Comparison of ENCODE assay signal across 8 cellular contexts in genomic region chr20:10501377-10501776, GRCh38.
DNase-seq lines count a peak whose midpoint lies in the region; ATAC-seq and TF ChIP-seq lines count a peak whose summit lies in the region.

No MANE protein-coding gene starts in this region.

- H3K4me3 Mint-ChIP-seq in naive thymus-derived CD8-positive, alpha-beta T cell = peak overlapping the region; percentile 59 to 94 (median 90)
- no peak overlapping the region for H3K4me3 Mint-ChIP-seq in progenitor cell of endocrine pancreas (ENCODE audit: low read depth)

- in situ Hi-C loops in ACHN (cut with HindIII; ENCODE audit: low pct_ligation_motif_present, low pct_unique_long_range_greater_than_20kb, low sequenced_read_pairs) = no loop called here

- peak; percentile 54 to 70 for ATAC-seq in naive thymus-derived CD8-positive, alpha-beta T cell
- no peak for ATAC-seq in GM21723 (IDR thresholded peaks at IDR 0.05; ENCODE audit: unreplicated experiment)

- H3K27me3 Mint-ChIP-seq in naive thymus-derived CD8-positive, alpha-beta T cell = no peaks in the 10 kb centered on the region
- H3K27me3 Mint-ChIP-seq in progenitor cell of endocrine pancreas = no peaks in the 10 kb centered on the region

- no peaks in the 10 kb centered on the region for H3K9me3 Mint-ChIP-seq in naive thymus-derived CD8-positive, alpha-beta T cell
- no peaks in the 10 kb centered on the region for H3K9me3 Mint-ChIP-seq in progenitor cell of endocrine pancreas (ENCODE audit: low read depth)

- POLR2A ChIA-PET in naive thymus-derived CD8-positive, alpha-beta T cell (lab: Charles Lee) = no interaction called here

- peak; percentile 89 for DNase-seq in DMS 273 (lab: John Stamatoyannopoulos, UW; ENCODE audit: unreplicated experiment)
- DNase-seq in MV-4-11 (lab: John Stamatoyannopoulos, UW) = peak; percentile 90
- DNase-seq in astrocyte of the hippocampus (ENCODE audit: low read depth, low spot score) = peak; percentile 66
- peak in 4 of 10 donors; percentile 14 to 30 (median 23) for DNase-seq in naive thymus-derived CD8-positive, alpha-beta T cell
- DNase-seq in progenitor cell of endocrine pancreas (ENCODE audit: low spot score, unreplicated experiment) = no peak
- no peak for DNase-seq in ACHN
- DNase-seq in dermis blood vessel endothelial cell = no peak

- H3K4me1 Mint-ChIP-seq in naive thymus-derived CD8-positive, alpha-beta T cell = peaks cover 29 to 47% (median 37%) of the 10 kb centered on the region in 4 donors
- H3K4me1 Mint-ChIP-seq in progenitor cell of endocrine pancreas (ENCODE audit: low read depth) = peaks cover 16% of the 10 kb centered on the region

- no peaks in the 10 kb centered on the region for H3K36me3 Mint-ChIP-seq in naive thymus-derived CD8-positive, alpha-beta T cell
- H3K36me3 Mint-ChIP-seq in progenitor cell of endocrine pancreas (ENCODE audit: insufficient read depth) = no peaks in the 10 kb centered on the region

- no peak for TF ChIP-seq CTCF in progenitor cell of endocrine pancreas (IDR thresholded peaks at IDR 0.05; ENCODE audit: unreplicated experiment)

- H3K27ac Mint-ChIP-seq in naive thymus-derived CD8-positive, alpha-beta T cell = peak overlapping the region; percentile 90 to 99 (median 95)
- H3K27ac Mint-ChIP-seq in progenitor cell of endocrine pancreas = no peak overlapping the region

Comparison
In these comparisons a context has a peak if more than half of its experiments do, and no peak if none do; other contexts are left out.
1. DNase-seq: peak in DMS 273 (single experiment), MV-4-11 (single experiment) and astrocyte of the hippocampus (single experiment); none in progenitor cell of endocrine pancreas (single experiment), ACHN (single experiment) and dermis blood vessel endothelial cell (single experiment).